In the genomic region with DNA sequence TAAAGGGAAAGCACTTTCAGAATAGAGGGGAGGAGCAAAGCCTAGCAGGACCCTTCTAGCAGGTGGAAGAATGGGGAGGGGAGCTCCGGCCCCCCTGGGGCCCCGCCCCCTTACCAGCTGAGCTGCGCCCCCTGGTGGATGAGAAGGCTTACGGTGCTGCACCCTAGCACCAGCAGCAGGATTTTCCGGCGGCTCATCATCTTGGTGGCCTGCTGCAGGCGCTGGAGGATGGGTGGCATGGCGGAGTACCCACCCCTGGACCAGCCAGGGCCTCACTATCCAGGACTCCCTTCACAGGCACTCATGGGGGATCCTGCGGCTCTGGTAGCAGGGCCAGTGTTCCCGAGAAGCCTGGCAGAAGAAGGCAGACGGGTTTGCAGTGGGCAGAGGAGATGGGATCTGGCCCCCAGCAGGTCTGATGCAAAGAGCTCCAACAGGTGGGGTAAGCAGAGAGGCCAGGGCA, we compare ENCODE assay signal across 1 cellular context.
TF ChIP-seq lines count a peak whose summit lies in the region.

No MANE protein-coding gene starts in this region.

TF ChIP-seq in SK-N-SH, 30 proteins besides CTCF, POLR2A, EP300 and RAD21 (continued from another document):
- TF ChIP-seq CHD2 (IDR thresholded peaks at IDR 0.05; ENCODE audit: low read length, partially characterized antibody) (peak; percentile 78), SIN3A (IDR thresholded peaks at IDR 0.05; ENCODE audit: borderline replicate concordance, low read depth, low read length) (no peak), TCF12 (IDR thresholded peaks at IDR 0.05) (no peak), ELF1 (IDR thresholded peaks at IDR 0.05) (no peak)
- TF ChIP-seq, protein P1, sequence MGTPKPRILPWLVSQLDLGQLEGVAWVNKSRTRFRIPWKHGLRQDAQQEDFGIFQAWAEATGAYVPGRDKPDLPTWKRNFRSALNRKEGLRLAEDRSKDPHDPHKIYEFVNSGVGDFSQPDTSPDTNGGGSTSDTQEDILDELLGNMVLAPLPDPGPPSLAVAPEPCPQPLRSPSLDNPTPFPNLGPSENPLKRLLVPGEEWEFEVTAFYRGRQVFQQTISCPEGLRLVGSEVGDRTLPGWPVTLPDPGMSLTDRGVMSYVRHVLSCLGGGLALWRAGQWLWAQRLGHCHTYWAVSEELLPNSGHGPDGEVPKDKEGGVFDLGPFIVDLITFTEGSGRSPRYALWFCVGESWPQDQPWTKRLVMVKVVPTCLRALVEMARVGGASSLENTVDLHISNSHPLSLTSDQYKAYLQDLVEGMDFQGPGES (IDR thresholded peaks at IDR 0.05; ENCODE audit: low read depth, low read length): no peak
TF ChIP-seq in SK-N-SH: peak in this region for 3.
